8 cellular contexts compared by ENCODE assay signal in the genomic region with DNA sequence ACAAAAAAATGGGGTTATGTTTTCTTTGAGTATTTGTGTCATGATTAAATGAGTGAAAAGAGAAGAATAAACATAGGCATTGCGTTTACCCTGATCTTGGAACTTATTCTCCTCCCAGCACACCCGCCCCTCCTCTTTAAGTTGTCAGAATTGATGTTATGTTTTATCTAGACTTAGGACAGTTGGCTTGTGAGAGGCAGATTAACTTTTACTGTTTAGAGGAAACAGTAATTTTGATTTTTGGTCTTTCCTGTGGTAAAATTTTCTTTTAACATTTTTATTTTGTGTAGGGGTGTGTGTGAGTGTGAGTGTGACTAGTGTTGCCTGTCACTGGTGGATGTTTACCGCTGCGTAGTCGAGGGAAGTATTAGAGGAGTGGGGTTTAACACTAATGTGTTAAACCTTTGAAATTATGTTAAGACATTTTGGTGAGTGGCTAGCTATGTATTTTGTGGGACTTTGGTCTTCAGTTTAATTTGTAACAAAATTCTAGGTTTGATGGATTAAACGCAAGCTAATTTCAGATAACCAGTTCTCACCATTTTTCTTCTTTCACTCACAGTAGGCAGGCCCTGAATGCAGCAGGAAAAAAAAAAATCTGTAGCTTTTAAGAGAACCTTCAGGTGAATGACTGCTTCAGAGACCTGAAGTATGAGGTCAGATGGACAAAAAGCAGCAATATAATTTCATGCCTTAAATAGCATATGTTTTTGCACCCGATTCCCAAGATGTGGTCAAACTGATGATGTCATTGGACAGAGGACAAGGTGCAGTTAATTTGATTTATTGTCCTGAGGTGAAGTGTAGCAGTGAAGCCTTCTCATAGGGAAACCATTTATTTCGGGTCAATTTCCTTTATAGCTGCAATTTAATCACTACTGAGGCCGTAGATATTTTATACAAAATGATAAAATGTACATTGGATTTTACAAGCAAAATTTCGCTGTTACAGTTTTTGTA. TPM values are rescaled to one million over a fixed set of nuclear protein-coding genes. Genes with fewer than 3 reads are reported as not detected.
DNase-seq lines count a peak whose midpoint lies in the region; ATAC-seq, FAIRE-seq and TF ChIP-seq lines count a peak whose summit lies in the region.

No MANE protein-coding gene starts in this region.

- no peaks in the 10 kb centered on the region for H3K36me3 ChIP-seq in K562 (ENCODE audit: control insufficient read depth, insufficient read depth, low read length)

- H3K9ac ChIP-seq in K562 (ENCODE audit: insufficient read depth in 1 of 2, low read depth in 2 of 2, low read length in 2 of 2) = peak overlapping the region in 1 of 2 experiments; percentile 81; a peak in 2 of 4 replicates

- intact Hi-C loops in K562 (cut with micrococcal nuclease) = loop anchor here (5.0 kb wide), 4 partner anchors 44 to 409 kb away; a partner anchor contains a TSS
- intact Hi-C loops in natural killer cell (cut with micrococcal nuclease) = loop anchor here (2.0 to 5.0 kb wide), 3 partner anchors 207 to 309 kb away; a partner anchor contains a TSS

- BruUV-seq in K562 (replicated peaks; lab: Mats Ljungman, UMichigan) = no TSS peak

- H3K4me1 Mint-ChIP-seq in natural killer cell = peaks cover 46 to 54% of the 10 kb centered on the region in 2 donors

- H3K4me1 ChIP-seq in K562 (replicated peaks in 1 of 2; ENCODE audit: control insufficient read depth in 2 of 2, insufficient read depth in 2 of 2, low read length in 2 of 2) = peaks cover 20 to 39% of the 10 kb centered on the region in 2 experiments; a peak in 4 of 5 replicates

- no peaks in the 10 kb centered on the region for H3K27me3 Mint-ChIP-seq in natural killer cell (ENCODE audit: low read depth in 2 of 2)

- no peak for TF ChIP-seq CTCF in K562 (IDR thresholded peaks at IDR 0.05 in 2 of 3, conservative IDR thresholded peaks at IDR 0.05 in 1 of 3; ENCODE audit: insufficient read depth in 2 of 3, low read depth in 1 of 3, low read length in 3 of 3)
- TF ChIP-seq CTCF in natural killer cell (IDR thresholded peaks at IDR 0.05) = no peak

- ATAC-seq in K562 (peak; percentile 7; the same call in 1 of the 3 replicates), natural killer cell (no peak), HG03108 (IDR thresholded peaks at IDR 0.05; ENCODE audit: unreplicated experiment) (no peak), GM21526 (IDR thresholded peaks at IDR 0.05; ENCODE audit: low FRiP score, unreplicated experiment) (no peak)

- no peaks in the 10 kb centered on the region for H4K20me1 ChIP-seq in K562 (replicated peaks; ENCODE audit: control insufficient read depth, insufficient read depth, low read length)

- TF ChIP-seq RAD21 in K562 (CRISPR knock-in tag; conservative IDR thresholded peaks at IDR 0.05 in 1 of 2, IDR thresholded peaks at IDR 0.05 in 1 of 2) = no peak

- no peak for TF ChIP-seq POLR2A in K562 (conservative IDR thresholded peaks at IDR 0.05)

- no peaks in the 10 kb centered on the region for H3K9me1 ChIP-seq in K562 (ENCODE audit: control insufficient read depth, insufficient read depth, low read length)

- H2AFZ ChIP-seq in K562 (ENCODE audit: low read depth, low read length) = peak overlapping the region; percentile 27; the same call in 1 of the 2 replicates

- peak overlapping the region; percentile 94 for H3K4me3 Mint-ChIP-seq in natural killer cell

- H3K4me3 ChIP-seq in K562 = peak overlapping the region; percentile 63; the same call in 1 of the 2 replicates

- no peak for FAIRE-seq in K562 (lab: Jason Lieb, UNC)

- CTCF ChIA-PET in K562 (lab: Yijun Ruan, JAX; ENCODE audit: low intra/inter-chr PET ratio) = no interaction called here

- no peak for TF ChIP-seq EP300 in K562 (IDR thresholded peaks at IDR 0.05; ENCODE audit: low read length)

- H3K9me3 ChIP-seq in K562 (replicated peaks; ENCODE audit: control insufficient read depth, insufficient read depth, low read depth, low read length) = no peaks in the 10 kb centered on the region; the same call in 1 of the 2 replicates

- peak overlapping the region; percentile 97 for H3K27ac Mint-ChIP-seq in natural killer cell

- no peaks in the 10 kb centered on the region for H3K36me3 Mint-ChIP-seq in natural killer cell

- peak overlapping the region; percentile 92 for H3K27ac ChIP-seq in K562 (ENCODE audit: extremely low read depth, low read depth, low read length)

- DNase-seq in DMS153 (lab: John Stamatoyannopoulos, UW) (peak; percentile 64), M059J (ENCODE audit: low read depth) (peak; percentile 76), K562 (ENCODE audit: extremely low read depth in 1 of 4, low spot score in 3 of 4) (peak in 2 of 4 experiments; percentile 35 to 78), natural killer cell (no peak), ureter (ENCODE audit: low spot score) (no peak), NCI-H345 treated with DMSO at 0.1 percent for 48 hours (lab: John Stamatoyannopoulos, UW; ENCODE audit: unreplicated experiment) (no peak)

- H3K9me3 Mint-ChIP-seq in natural killer cell = no peaks in the 10 kb centered on the region

- POLR2A ChIA-PET in K562 (lab: Yijun Ruan, JAX) = interaction anchor here (1.2 to 2.7 kb wide), 6 partner anchors 10 to 325 kb away, joined by 3 to 18 read pairs (median 4); no protein-coding TSS in a partner anchor

- H3K79me2 ChIP-seq in K562 (ENCODE audit: control insufficient read depth, insufficient read depth, low read length) = peaks cover 84% of the 10 kb centered on the region

- 15% methylated on average over 10 of the region's 10 CpGs for whole genome bisulfite sequencing in K562 (ENCODE audit: insufficient coverage, low coverage, missing lambda C conversion rate)

- H3K27me3 ChIP-seq in K562 (ENCODE audit: control insufficient read depth in 2 of 2, insufficient read depth in 2 of 2, low read length in 2 of 2) = no peaks in the 10 kb centered on the region

- peak overlapping the region; percentile 92 for H3K4me2 ChIP-seq in K562 (ENCODE audit: insufficient read depth, low read length)

- in situ Hi-C loops in K562 (cut with MboI) = no loop called here

TF ChIP-seq in K562, 482 proteins besides CTCF, POLR2A, EP300 and RAD21 (continues in another document):
- TF ChIP-seq SRF (CRISPR knock-in tag; IDR thresholded peaks at IDR 0.05) = peak in 1 of 2 experiments; percentile 75; a peak in 2 of 4 replicates
- peak; percentile 57 for TF ChIP-seq DPF2 (IDR thresholded peaks at IDR 0.05)
- TF ChIP-seq SMARCA4 (IDR thresholded peaks at IDR 0.05) = peak; percentile 65
- TF ChIP-seq, protein P1, sequence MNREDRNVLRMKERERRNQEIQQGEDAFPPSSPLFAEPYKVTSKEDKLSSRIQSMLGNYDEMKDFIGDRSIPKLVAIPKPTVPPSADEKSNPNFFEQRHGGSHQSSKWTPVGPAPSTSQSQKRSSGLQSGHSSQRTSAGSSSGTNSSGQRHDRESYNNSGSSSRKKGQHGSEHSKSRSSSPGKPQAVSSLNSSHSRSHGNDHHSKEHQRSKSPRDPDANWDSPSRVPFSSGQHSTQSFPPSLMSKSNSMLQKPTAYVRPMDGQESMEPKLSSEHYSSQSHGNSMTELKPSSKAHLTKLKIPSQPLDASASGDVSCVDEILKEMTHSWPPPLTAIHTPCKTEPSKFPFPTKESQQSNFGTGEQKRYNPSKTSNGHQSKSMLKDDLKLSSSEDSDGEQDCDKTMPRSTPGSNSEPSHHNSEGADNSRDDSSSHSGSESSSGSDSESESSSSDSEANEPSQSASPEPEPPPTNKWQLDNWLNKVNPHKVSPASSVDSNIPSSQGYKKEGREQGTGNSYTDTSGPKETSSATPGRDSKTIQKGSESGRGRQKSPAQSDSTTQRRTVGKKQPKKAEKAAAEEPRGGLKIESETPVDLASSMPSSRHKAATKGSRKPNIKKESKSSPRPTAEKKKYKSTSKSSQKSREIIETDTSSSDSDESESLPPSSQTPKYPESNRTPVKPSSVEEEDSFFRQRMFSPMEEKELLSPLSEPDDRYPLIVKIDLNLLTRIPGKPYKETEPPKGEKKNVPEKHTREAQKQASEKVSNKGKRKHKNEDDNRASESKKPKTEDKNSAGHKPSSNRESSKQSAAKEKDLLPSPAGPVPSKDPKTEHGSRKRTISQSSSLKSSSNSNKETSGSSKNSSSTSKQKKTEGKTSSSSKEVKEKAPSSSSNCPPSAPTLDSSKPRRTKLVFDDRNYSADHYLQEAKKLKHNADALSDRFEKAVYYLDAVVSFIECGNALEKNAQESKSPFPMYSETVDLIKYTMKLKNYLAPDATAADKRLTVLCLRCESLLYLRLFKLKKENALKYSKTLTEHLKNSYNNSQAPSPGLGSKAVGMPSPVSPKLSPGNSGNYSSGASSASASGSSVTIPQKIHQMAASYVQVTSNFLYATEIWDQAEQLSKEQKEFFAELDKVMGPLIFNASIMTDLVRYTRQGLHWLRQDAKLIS (CRISPR knock-in tag; IDR thresholded peaks at IDR 0.05) = no peak
- TF ChIP-seq ATF1 (CRISPR knock-in tag; IDR thresholded peaks at IDR 0.05) = no peak
- TF ChIP-seq ATF1 (tag; IDR thresholded peaks at IDR 0.05) = peak; percentile 73
- TF ChIP-seq RHOXF2B (CRISPR knock-in tag; conservative IDR thresholded peaks at IDR 0.05) = no peak
- TF ChIP-seq SMC3 (conservative IDR thresholded peaks at IDR 0.05; ENCODE audit: insufficient read depth, low read depth, low read length) = no peak

RNA-seq across cellular contexts. Expression of a gene that starts 2.7 kb away (rescaled TPM):
- 5.5 and 6.2 TPM in 2 replicates for total RNA-seq in M059J (2014; rRNA removed; shearing (Covaris generic))
- 34.9 and 64.7 TPM in 2 replicates for total RNA-seq in K562 (2011; cell fraction: chromatin; rRNA removed; ENCODE audit: low replicate concordance)
- total RNA-seq in K562 (2011; cell fraction: nucleolus; rRNA removed) = 9.8 and 13.7 TPM in 2 replicates
- 33.9 and 47.9 TPM in 2 replicates for total RNA-seq in K562 (2011; cell fraction: nucleoplasm; rRNA removed)
- 6.0 and 8.5 TPM in 2 replicates for total RNA-seq in K562 (2014; rRNA removed)
- total RNA-seq in K562 (2014; rRNA removed; fragmentation: Illumina TruSeq; extraction: Trizol) = 18.2 and 20.1 TPM in 2 replicates
- 14.4 and 14.9 TPM in 2 replicates for total RNA-seq in K562 (2015; rRNA removed; fragmentation: Illumina TruSeq; extraction: Trizol)
- 19.9 and 22.3 TPM in 2 replicates for total RNA-seq in K562 (2021)
- polyA plus RNA-seq in K562 (2011; rRNA removed) = 13.6 and 14.2 TPM in 2 replicates
- polyA plus RNA-seq in K562 (2011; cell fraction: cytosol; rRNA removed) = 13.0 and 21.3 TPM in 2 replicates
- 15.4 and 22.1 TPM in 2 replicates for polyA plus RNA-seq in K562 (2011; cell fraction: nucleus; rRNA removed)
- polyA plus RNA-seq in K562 (2012) = 3.2 and 5.0 TPM in 2 replicates
- polyA plus RNA-seq in K562 (2014; fragmentation: Illumina TruSeq; extraction: Trizol) = 7.9 and 8.2 TPM in 2 replicates
- 1 to 10 TPM; 2.6 to 6.0 TPM for polyA plus RNA-seq in K562 (2014; fragmentation: Nextera tagmentation; extraction: Ambion mirVana)
- polyA plus RNA-seq in K562 (2014; rRNA removed) = 5.9 and 8.8 TPM in 2 replicates
- 33.3 and 39.0 TPM in 2 replicates for polyA minus RNA-seq in K562 (2011; rRNA and poly(A)+ RNA removed)
- 8.8 and 9.9 TPM in 2 replicates for polyA minus RNA-seq in K562 (2011; cell fraction: cytosol; rRNA and poly(A)+ RNA removed)
- polyA minus RNA-seq in K562 (2011; cell fraction: nucleus; rRNA and poly(A)+ RNA removed) = 16.7 and 24.5 TPM in 2 replicates
- total RNA-seq in natural killer cell = 10 to 100 TPM; 39.8 to 44.6 (median 40.9) TPM
- total RNA-seq in ureter = 31.5 TPM

Comparison
In these comparisons a context has a peak if more than half of its experiments do, and no peak if none do; other contexts are left out.
1. DNase-seq: peak in DMS153 (single experiment) and M059J (single experiment); none in natural killer cell (single experiment), ureter (single experiment) and NCI-H345 treated with DMSO at 0.1 percent for 48 hours (single experiment).